Comparison of ENCODE assay signal across 8 cellular contexts in the genomic region with DNA sequence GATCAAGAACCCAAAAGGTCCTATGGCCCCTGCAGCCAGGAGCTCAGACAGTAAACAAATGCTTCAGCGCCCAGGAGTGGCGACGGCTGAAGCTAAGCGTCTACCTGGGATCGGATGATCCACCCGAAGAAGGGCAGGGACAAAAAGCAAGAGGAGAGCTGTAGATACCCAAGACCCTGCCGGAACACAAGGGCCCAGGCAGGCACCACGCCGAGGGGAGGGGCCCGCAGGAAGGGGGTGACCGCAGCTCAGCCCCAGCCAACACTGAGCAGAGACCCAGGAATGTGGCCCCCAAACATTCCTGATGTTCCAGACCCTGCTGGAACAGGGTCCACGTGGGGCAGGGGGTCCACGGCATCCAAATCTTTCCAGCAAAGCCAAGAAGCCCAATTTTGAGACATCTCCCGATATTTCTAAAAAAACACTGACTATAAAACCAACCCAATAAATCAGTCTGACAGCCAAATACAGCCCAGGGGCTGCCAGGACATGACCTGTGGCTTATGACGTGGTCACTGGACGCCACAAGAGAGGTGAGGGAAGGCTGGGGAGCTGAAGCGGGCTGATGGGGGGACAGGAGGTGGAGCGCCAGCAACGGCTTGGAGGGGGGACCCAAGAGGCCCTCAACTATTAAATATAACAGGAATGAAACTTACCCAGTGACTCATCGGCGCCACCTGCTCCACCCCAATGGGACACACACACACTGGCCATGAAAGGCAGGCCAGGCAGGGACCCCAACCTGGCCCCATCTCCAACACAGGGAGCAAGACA. TPM values are rescaled to one million over a fixed set of nuclear protein-coding genes. Genes with fewer than 3 reads are reported as not detected.
DNase-seq lines count a peak whose midpoint lies in the region; ATAC-seq and TF ChIP-seq lines count a peak whose summit lies in the region.

No MANE protein-coding gene starts in this region.

- peaks cover 36 to 45% of the 10 kb centered on the region in 2 donors for H3K4me1 Mint-ChIP-seq in immature natural killer cell

- intact Hi-C loops in testis (cut with DNase I; ENCODE audit: low total_unique reads): no loop called here

- H3K36me3 ChIP-seq in testis (ENCODE audit: low read depth, missing control alignments) (no peaks in the 10 kb centered on the region), MG63 (peaks cover 13% of the 10 kb centered on the region)

- H3K9me3 Mint-ChIP-seq in immature natural killer cell: no peaks in the 10 kb centered on the region

- TF ChIP-seq CTCF in VCaP (conservative IDR thresholded peaks at IDR 0.05) (peak; percentile 35; the same call in 1 of the 2 replicates), testis (IDR thresholded peaks at IDR 0.05) (no peak)

- H3K27ac Mint-ChIP-seq in immature natural killer cell: peak overlapping the region in 4 of 6 donors; percentile 31 to 69 (median 47)

- peaks cover 0 to 4% (median 0%) of the 10 kb centered on the region in 3 donors for H3K36me3 Mint-ChIP-seq in immature natural killer cell

- peak; percentile 18 for DNase-seq in NOMO-1 treated with DMSO at 0.1 percent for 48 hours (lab: John Stamatoyannopoulos, UW; ENCODE audit: unreplicated experiment)
- no peak for DNase-seq in NOMO-1 treated with dmso at 0.1 percent for 144 hours (lab: John Stamatoyannopoulos, UW; ENCODE audit: unreplicated experiment)
- peak; percentile 25 to 32 (median 26) for DNase-seq in immature natural killer cell
- no peak for DNase-seq in testis
- DNase-seq in MG63: no peak
- DNase-seq in activated CD4-positive, alpha-beta T cell treated with anti-CD3 and anti-CD28 coated beads, Interleukin-2, amount 50 U/mL, for 48 hours: no peak

- H3K9me3 ChIP-seq in testis (no peaks in the 10 kb centered on the region), MG63 (no peaks in the 10 kb centered on the region)

- 49 to 67% methylated on average over 14 to 21 of the region's 21 CpGs for WGBS in testis, 2 donors

- peak overlapping the region; percentile 83 for H3K27ac ChIP-seq in VCaP
- peak overlapping the region; percentile 33 to 76 for H3K27ac ChIP-seq in testis

- no peak overlapping the region for H3K4me3 ChIP-seq in testis
- no peak overlapping the region for H3K4me3 ChIP-seq in MG63

- peaks cover 0 to 6% (median 5%) of the 10 kb centered on the region in 3 donors for H3K27me3 Mint-ChIP-seq in immature natural killer cell (ENCODE audit: low read depth in 3 of 3)

- no peak for TF ChIP-seq POLR2A in testis (IDR thresholded peaks at IDR 0.05)

- H3K4me1 ChIP-seq in testis: peaks cover 82% of the 10 kb centered on the region

- peak overlapping the region in 1 of 5 donors; percentile 34 for H3K4me3 Mint-ChIP-seq in immature natural killer cell

- H3K27me3 ChIP-seq in testis (no peaks in the 10 kb centered on the region), MG63 (no peaks in the 10 kb centered on the region)

- ATAC-seq in GM21528 (IDR thresholded peaks at IDR 0.05; ENCODE audit: low FRiP score, unreplicated experiment): no peak

RNA-seq across cellular contexts. Expression of a gene that starts 58.9 kb away (rescaled TPM):
- 10 to 100 TPM in 1 of 3 donors, 1 to 10 TPM in 2; 1.6 to 10.2 (median 2.1) TPM for polyA plus RNA-seq in immature natural killer cell
- 100 to 1,000 TPM; 212 TPM for total RNA-seq in testis
- polyA plus RNA-seq in testis (ENCODE audit: insufficient read depth, low read depth, low replicate concordance): 62.6 TPM
- total RNA-seq in MG63 (2014; rRNA removed; shearing (Covaris generic); ENCODE audit: low replicate concordance): 17.0 and 32.9 TPM in 2 replicates

Comparison
In these comparisons a context has a peak if more than half of its experiments do, and no peak if none do; other contexts are left out.
1. DNase-seq: peak in NOMO-1 treated with DMSO at 0.1 percent for 48 hours (single experiment) and immature natural killer cell (3 of 3); none in NOMO-1 treated with dmso at 0.1 percent for 144 hours (single experiment), testis (single experiment), MG63 (single experiment) and activated CD4-positive, alpha-beta T cell treated with anti-CD3 and anti-CD28 coated beads, Interleukin-2, amount 50 U/mL, for 48 hours (0 of 2).